Comparison of ENCODE assay signal across 22 cellular contexts in the genomic region with DNA sequence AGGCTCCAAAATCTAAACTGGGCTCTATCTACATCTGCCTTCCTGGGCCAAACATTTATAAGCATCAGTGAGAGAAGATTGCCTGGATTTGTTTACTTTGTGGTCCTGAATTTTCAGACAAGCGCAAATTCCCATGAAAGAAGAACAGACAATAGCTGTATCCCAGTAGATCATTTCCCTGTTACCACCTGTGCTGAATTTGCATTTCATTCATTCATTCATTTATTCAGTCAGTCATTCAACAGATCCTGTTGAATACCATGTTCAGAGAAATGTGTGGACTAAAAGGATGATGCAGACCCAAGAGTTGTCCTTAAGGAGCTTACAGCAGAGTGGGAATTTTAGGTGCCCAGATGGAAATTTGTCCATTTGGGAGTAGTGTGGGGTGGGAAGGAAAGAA. TPM values are rescaled to one million over a fixed set of nuclear protein-coding genes. Genes with fewer than 3 reads are reported as not detected.
DNase-seq lines count a peak whose midpoint lies in the region; ATAC-seq and TF ChIP-seq lines count a peak whose summit lies in the region.
"Had no signal": no experiment of that assay in that cellular context is flagged by ENCODE, and none has a peak within 500 bp of the region (broad histone marks: within the 10 kb centered on the region; RNA-seq: fewer than 3 reads in every experiment).

No MANE protein-coding gene starts in this region.

- H3K27me3 ChIP-seq in HCT116 (ENCODE audit: insufficient read depth, low read length) (no peaks in the 10 kb centered on the region), gastrocnemius medialis (no peaks in the 10 kb centered on the region), HAP-1 (ENCODE audit: low read depth) (no peaks in the 10 kb centered on the region)
- H3K27me3 ChIP-seq: ascending aorta, BLaER1, upper lobe of left lung had no signal

- peak overlapping the region; percentile 44 for H3K4me3 Mint-ChIP-seq in activated CD4-positive, alpha-beta T cell treated with anti-CD3 and anti-CD28 coated beads, Interleukin-2, amount 10 ng/mL, durations not matched to agents 7 days and 5 days
- H3K4me3 Mint-ChIP-seq in activated naive CD8-positive, alpha-beta T cell treated with anti-CD3 and anti-CD28 coated beads, Interleukin-2, amount 50 U/mL, for 24 hours, result peak overlapping the region; percentile 42

- no peaks in the 10 kb centered on the region for H3K9me2 ChIP-seq in HCT116 (ENCODE audit: insufficient read depth)

- peak overlapping the region; percentile 86 for H3K4me2 ChIP-seq in HCT116 (ENCODE audit: low read length)

- H3K4me1 Mint-ChIP-seq in activated CD4-positive, alpha-beta T cell treated with anti-CD3 and anti-CD28 coated beads, Interleukin-2, amount 10 ng/mL, durations not matched to agents 7 days and 5 days, result peaks cover 39% of the 10 kb centered on the region
- peaks cover 37% of the 10 kb centered on the region for H3K4me1 Mint-ChIP-seq in activated naive CD8-positive, alpha-beta T cell treated with anti-CD3 and anti-CD28 coated beads, Interleukin-2, amount 50 U/mL, for 24 hours

- no peak overlapping the region for H3K9ac ChIP-seq in HCT116 (ENCODE audit: low read length)
- H3K9ac ChIP-seq: BLaER1 had no signal

- POLR2A ChIA-PET in activated CD4-positive, alpha-beta T cell treated with anti-CD3 and anti-CD28 coated beads, Interleukin-2, amount 10 ng/mL, durations not matched to agents 7 days and 5 days (lab: Charles Lee), result no interaction called here
- POLR2A ChIA-PET in HCT116 (lab: Charles Lee), result no interaction called here

- H3K27ac ChIP-seq in HCT116 (ENCODE audit: low read depth, low read length) (no peak overlapping the region; the same call in 1 of the 2 replicates), gastrocnemius medialis (peak overlapping the region; percentile 91 to 99 (median 96))
- H3K27ac ChIP-seq: BLaER1, upper lobe of left lung had no signal

- TF ChIP-seq POLR2A in HCT116 (IDR thresholded peaks at IDR 0.05; ENCODE audit: borderline replicate concordance, extremely low read depth, insufficient read depth, insufficient read length) (no peak), gastrocnemius medialis (IDR thresholded peaks at IDR 0.05) (no peak)

- no peaks in the 10 kb centered on the region for H3K27me3 Mint-ChIP-seq in activated CD4-positive, alpha-beta T cell treated with anti-CD3 and anti-CD28 coated beads, Interleukin-2, amount 10 ng/mL, durations not matched to agents 7 days and 5 days
- no peaks in the 10 kb centered on the region for H3K27me3 Mint-ChIP-seq in activated naive CD8-positive, alpha-beta T cell treated with anti-CD3 and anti-CD28 coated beads, Interleukin-2, amount 50 U/mL, for 24 hours

- H3K4me3 ChIP-seq in HCT116 (replicated peaks in 1 of 2; ENCODE audit: low read depth in 1 of 2, low read length in 2 of 2) (no peak overlapping the region), gastrocnemius medialis (peak overlapping the region in 2 of 4 donors; percentile 77 to 80), HAP-1 (no peak overlapping the region)
- H3K4me3 ChIP-seq: BLaER1, upper lobe of left lung had no signal

- DNase-seq in activated CD4-positive, alpha-beta T cell treated with anti-CD3 and anti-CD28 coated beads, Interleukin-2, amount 10 ng/mL, durations not matched to agents 7 days and 5 days, result no peak
- DNase-seq in activated CD4-positive, alpha-beta T cell treated with anti-CD3 and anti-CD28 coated beads, Interleukin-2, amount 50 U/mL, for 4 hours, result no peak
- DNase-seq in HCT116 (ENCODE audit: low read depth, low spot score) (no peak), gastrocnemius medialis (no peak), NCI-H1092 (lab: John Stamatoyannopoulos, UW) (no peak), kidney tubule cell (ENCODE audit: low spot score) (no peak), HAP-1 (ENCODE audit: low spot score in 2 of 2) (no peak)
- no peak for DNase-seq in activated naive CD8-positive, alpha-beta T cell treated with anti-CD3 and anti-CD28 coated beads, Interleukin-2, amount 50 U/mL, for 24 hours
- DNase-seq: activated effector memory CD4-positive, alpha-beta T cell treated with Interleukin-2 at 50 U/mL for 16 hours; cerebellar nuclear complex; DMS 273 treated with DMSO at 0.1 percent for 48 hours; effector memory CD4-positive, alpha-beta T cell; GDM1; left ventricle myocardium superior; NCI-H1417; SHP77; stimulated activated naive CD4-positive, alpha-beta T cell; T-helper 1 cell; upper lobe of left lung had no signal

- H3K36me3 Mint-ChIP-seq in activated CD4-positive, alpha-beta T cell treated with anti-CD3 and anti-CD28 coated beads, Interleukin-2, amount 10 ng/mL, durations not matched to agents 7 days and 5 days (ENCODE audit: low read depth), result peaks cover 14% of the 10 kb centered on the region
- peaks cover 12% of the 10 kb centered on the region for H3K36me3 Mint-ChIP-seq in activated naive CD8-positive, alpha-beta T cell treated with anti-CD3 and anti-CD28 coated beads, Interleukin-2, amount 50 U/mL, for 24 hours (ENCODE audit: low read depth)

- no peaks in the 10 kb centered on the region for H3K9me3 Mint-ChIP-seq in activated CD4-positive, alpha-beta T cell treated with anti-CD3 and anti-CD28 coated beads, Interleukin-2, amount 10 ng/mL, durations not matched to agents 7 days and 5 days
- H3K9me3 Mint-ChIP-seq in activated naive CD8-positive, alpha-beta T cell treated with anti-CD3 and anti-CD28 coated beads, Interleukin-2, amount 50 U/mL, for 24 hours, result no peaks in the 10 kb centered on the region

- H3K79me2 ChIP-seq in HCT116 (ENCODE audit: insufficient read depth, low read length), result peaks cover 15% of the 10 kb centered on the region

- TF ChIP-seq RAD21 in HCT116 (IDR thresholded peaks at IDR 0.05; ENCODE audit: low read depth), result no peak

- no peaks in the 10 kb centered on the region for H4K20me1 ChIP-seq in HCT116 (ENCODE audit: insufficient read depth)
- H4K20me1 ChIP-seq: BLaER1 had no signal

- CTCF ChIA-PET in activated CD4-positive, alpha-beta T cell treated with anti-CD3 and anti-CD28 coated beads, Interleukin-2, amount 10 ng/mL, durations not matched to agents 7 days and 5 days (lab: Charles Lee), result interaction anchor here (0.6 to 1.0 kb wide), 2 partner anchors 60 to 1089 kb away, joined by 3 read pairs; no protein-coding TSS in a partner anchor
- CTCF ChIA-PET in HCT116 (lab: Charles Lee), result no interaction called here

- no peak for ATAC-seq in HCT116
- no peak for ATAC-seq in activated naive CD8-positive, alpha-beta T cell treated with anti-CD3 and anti-CD28 coated beads, Interleukin-2, amount 50 U/mL, for 24 hours
- ATAC-seq in gastrocnemius medialis, result no peak
- ATAC-seq: left ventricle myocardium superior, sciatic nerve had no signal

- TF ChIP-seq CTCF in HCT116 (IDR thresholded peaks at IDR 0.05 in 2 of 3, conservative IDR thresholded peaks at IDR 0.05 in 1 of 3; ENCODE audit: borderline replicate concordance in 1 of 3, insufficient read depth in 1 of 3, low read depth in 2 of 3, low read length in 2 of 3), result no peak
- no peak for TF ChIP-seq CTCF in gastrocnemius medialis (IDR thresholded peaks at IDR 0.05 in 4 of 5, conservative IDR thresholded peaks at IDR 0.05 in 1 of 5)

- BruUV-seq in HCT116 (replicated peaks; lab: Mats Ljungman, UMichigan), result no TSS peak

- RAD21 ChIA-PET in HCT116 (lab: Charles Lee; ENCODE audit: low non-redundant PET in 1 of 2, low total read pairs in 2 of 2, uncharacterized antibody in 2 of 2, unreplicated experiment in 2 of 2), result no interaction called here

- H3K9me3 ChIP-seq in HCT116 (ENCODE audit: control insufficient read depth in 1 of 2, insufficient read depth in 1 of 2, low read depth in 1 of 2, low read length in 2 of 2) (no peaks in the 10 kb centered on the region), gastrocnemius medialis (no peaks in the 10 kb centered on the region), HAP-1 (no peaks in the 10 kb centered on the region)
- H3K9me3 ChIP-seq: ascending aorta, BLaER1, upper lobe of left lung had no signal

- H3K36me3 ChIP-seq in HCT116 (ENCODE audit: control insufficient read depth in 1 of 2, insufficient read depth in 2 of 2, low read length in 2 of 2), result peaks cover 0 to 4% of the 10 kb centered on the region in 2 experiments; a peak in 1 of 4 replicates
- no peaks in the 10 kb centered on the region for H3K36me3 ChIP-seq in gastrocnemius medialis
- no peaks in the 10 kb centered on the region for H3K36me3 ChIP-seq in HAP-1 (replicated peaks)
- H3K36me3 ChIP-seq: ascending aorta, upper lobe of left lung had no signal

- H2AFZ ChIP-seq in HCT116 (ENCODE audit: low read depth, low read length, poor library complexity, severe bottlenecking), result no peak overlapping the region

- in situ Hi-C loops in gastrocnemius medialis (cut with MboI; ENCODE audit: low sequenced_read_pairs in 4 of 4), result no loop called here
- in situ Hi-C loops in HAP-1 (cut with MboI; ENCODE audit: low sequenced_read_pairs), result no loop called here

- intact Hi-C loops in HCT116 (cut with micrococcal nuclease) (no loop called here), gastrocnemius medialis (cut with DNase I; ENCODE audit: low total_unique reads) (no loop called here)

- no peak overlapping the region for H3K27ac Mint-ChIP-seq in activated CD4-positive, alpha-beta T cell treated with anti-CD3 and anti-CD28 coated beads, Interleukin-2, amount 10 ng/mL, durations not matched to agents 7 days and 5 days
- H3K27ac Mint-ChIP-seq in activated naive CD8-positive, alpha-beta T cell treated with anti-CD3 and anti-CD28 coated beads, Interleukin-2, amount 50 U/mL, for 24 hours, result no peak overlapping the region

- H3K4me1 ChIP-seq in HCT116 (ENCODE audit: control insufficient read depth in 1 of 2, insufficient read depth in 2 of 2, low read length in 2 of 2), result peaks cover 10 to 16% of the 10 kb centered on the region in 2 experiments; a peak in 3 of 4 replicates
- H3K4me1 ChIP-seq in gastrocnemius medialis, result peaks cover 49 to 58% of the 10 kb centered on the region in 2 donors
- peaks cover 4% of the 10 kb centered on the region; the same call in 1 of the 2 replicates for H3K4me1 ChIP-seq in HAP-1

TF ChIP-seq in HCT116, 20 proteins besides CTCF, POLR2A, EP300 and RAD21 (continues in another document):
- TF ChIP-seq ELF1 (IDR thresholded peaks at IDR 0.05; ENCODE audit: borderline replicate concordance, low read depth) (no peak), JUND (IDR thresholded peaks at IDR 0.05) (no peak), EGR1 (IDR thresholded peaks at IDR 0.05; ENCODE audit: low read depth) (no peak), SP1 (IDR thresholded peaks at IDR 0.05; ENCODE audit: low read depth) (no peak), MAX (IDR thresholded peaks at IDR 0.05) (no peak), EZH2phosphoT487 (IDR thresholded peaks at IDR 0.05; ENCODE audit: borderline replicate concordance) (no peak), ZFX (IDR thresholded peaks at IDR 0.05) (no peak)

RNA-seq across cellular contexts. Expression of gene PGM1, which starts 2.2 kb away (rescaled TPM):
- 10 to 100 TPM; 37.0 to 38.7 TPM for total RNA-seq in activated CD4-positive, alpha-beta T cell treated with anti-CD3 and anti-CD28 coated beads, Interleukin-2, amount 10 ng/mL, durations not matched to agents 7 days and 5 days
- total RNA-seq in HCT116 (2021; ENCODE audit: unreplicated experiment) (54.6 TPM), gastrocnemius medialis (100 to 1,000 TPM; 320 to 713 (median 666) TPM)
- polyA plus RNA-seq in HCT116 (2012), result 55.8 and 61.5 TPM in 2 replicates
